Comparison of ENCODE assay signal across 19 cellular contexts in the genomic region with DNA sequence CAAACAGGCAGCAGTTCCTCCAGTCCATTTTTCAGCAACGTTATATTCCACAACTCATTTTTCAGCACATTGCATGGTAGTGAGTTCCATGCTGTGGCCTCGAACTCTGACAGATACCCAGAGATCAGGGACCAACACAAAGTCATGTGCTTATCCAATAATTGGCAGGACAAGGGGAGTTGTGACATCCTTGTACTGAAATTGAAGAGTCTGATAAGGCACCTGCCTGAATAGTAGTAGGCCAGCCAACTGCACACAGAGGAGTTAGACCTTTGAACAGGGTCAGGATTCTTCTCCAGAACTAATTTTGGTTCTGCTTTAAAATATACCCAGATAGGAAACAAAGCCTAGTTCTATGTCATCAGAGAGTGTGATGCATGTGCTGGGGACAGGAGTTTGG. TPM values are rescaled to one million over a fixed set of nuclear protein-coding genes. Genes with fewer than 3 reads are reported as not detected.
A peak's percentile ranks its signal among the peaks of the same experiment; 100 is the strongest.
DNase-seq lines count a peak whose midpoint lies in the region; ATAC-seq, FAIRE-seq and TF ChIP-seq lines count a peak whose summit lies in the region.
"Had no signal": no experiment of that assay in that cellular context is flagged by ENCODE, and none has a peak within 500 bp of the region (broad histone marks: within the 10 kb centered on the region; RNA-seq: fewer than 3 reads in every experiment).

No MANE protein-coding gene starts in this region.

- TF ChIP-seq CTCF in IMR-90 (conservative IDR thresholded peaks at IDR 0.05; ENCODE audit: low read depth, low read length) (no peak), keratinocyte (optimal IDR thresholded peaks at IDR 0.05 in 1 of 3, IDR thresholded peaks at IDR 0.05 in 1 of 3, conservative IDR thresholded peaks at IDR 0.05 in 1 of 3; ENCODE audit: extremely low read depth in 1 of 3, insufficient read depth in 2 of 3, low read length in 3 of 3) (no peak), progenitor cell of endocrine pancreas (IDR thresholded peaks at IDR 0.05; ENCODE audit: unreplicated experiment) (no peak)

- H4K20me1 ChIP-seq in IMR-90 (ENCODE audit: insufficient read depth, low read length): no peaks in the 10 kb centered on the region
- H4K20me1 ChIP-seq in keratinocyte (ENCODE audit: control insufficient read depth, extremely low read depth, insufficient read depth, low read length): no peaks in the 10 kb centered on the region

- H2AFZ ChIP-seq in IMR-90 (replicated peaks; ENCODE audit: low read length, poor library complexity): no peak overlapping the region
- H2AFZ ChIP-seq in keratinocyte (ENCODE audit: control insufficient read depth, low read length): no peak overlapping the region

- no peak overlapping the region for H3K4ac ChIP-seq in IMR-90 (ENCODE audit: low read depth, low read length)

- no peak overlapping the region; the same call in 1 of the 2 replicates for H2AK5ac ChIP-seq in IMR-90 (ENCODE audit: low read depth, low read length)

- H3K4me2 ChIP-seq in IMR-90 (ENCODE audit: low read depth, low read length) (no peak overlapping the region), keratinocyte (ENCODE audit: control insufficient read depth, extremely low read depth, insufficient read depth, low read depth, low read length) (no peak overlapping the region)

- peaks cover 10% of the 10 kb centered on the region for H3K4me1 Mint-ChIP-seq in progenitor cell of endocrine pancreas (ENCODE audit: low read depth)
- H3K4me1 Mint-ChIP-seq: B cell, IgD-negative memory B cell had no signal

- DNase-seq in IMR-90 (no peak), caudate nucleus (lab: John Stamatoyannopoulos, UW) (no peak), keratinocyte (ENCODE audit: low read depth, low spot score) (no peak), small intestine (peak; percentile 52), COLO829 (ENCODE audit: low spot score) (no peak), progenitor cell of endocrine pancreas (ENCODE audit: low spot score, unreplicated experiment) (no peak)
- DNase-seq: CD4-positive, alpha-beta T cell; DND-41; GF-D8; MV-4-11; NCI-H1417 treated with DMSO at 0.1 percent for 48 hours; NCI-H2029; NCI-H2171 treated with DMSO at 0.1 percent for 48 hours; NCI-H510A; NCI-H82; SHP77 treated with DMSO at 0.1 percent for 48 hours had no signal

- no peak overlapping the region for H3K56ac ChIP-seq in IMR-90 (ENCODE audit: extremely low read depth, insufficient read depth, low read length)

- H3K4me3 Mint-ChIP-seq in progenitor cell of endocrine pancreas (ENCODE audit: low read depth): no peak overlapping the region
- H3K4me3 Mint-ChIP-seq: B cell; CD4-positive, alpha-beta T cell had no signal

- H3K4me1 ChIP-seq in IMR-90 (ENCODE audit: control insufficient read depth, insufficient read depth, low read length) (peaks cover 14% of the 10 kb centered on the region), keratinocyte (ENCODE audit: control insufficient read depth, extremely low read depth, insufficient read depth, low read length) (peaks cover 24% of the 10 kb centered on the region), small intestine (ENCODE audit: control insufficient read depth in 2 of 2, insufficient read depth in 1 of 2, low read depth in 1 of 2, low read length in 1 of 2) (peaks cover 0 to 5% of the 10 kb centered on the region in 2 donors)

- no CpG with 5 or more reads among the region's 2 CpGs for WGBS in IMR-90 (ENCODE audit: extremely low coverage in 2 of 2, insufficient read length in 1 of 2), 2 experiments
- 35 to 64% (median 38%) methylated on average over 2 of the region's 2 CpGs for WGBS in small intestine, 3 donors

- no peaks in the 10 kb centered on the region for H3K9me3 Mint-ChIP-seq in progenitor cell of endocrine pancreas (ENCODE audit: low read depth)
- H3K9me3 Mint-ChIP-seq: CD4-positive, alpha-beta T cell; IgD-negative memory B cell had no signal

- no peak overlapping the region for H4K91ac ChIP-seq in IMR-90 (ENCODE audit: insufficient read depth, low read depth, low read length)

- H3K9me1 ChIP-seq in IMR-90 (ENCODE audit: insufficient read depth, low read length) (peaks cover 19% of the 10 kb centered on the region), keratinocyte (ENCODE audit: control insufficient read depth, extremely low read depth, insufficient read depth, low read length) (no peaks in the 10 kb centered on the region)

- no TSS peak for BruUV-seq in IMR-90 (replicated peaks; lab: Mats Ljungman, UMichigan)

- peaks cover 7 to 36% of the 10 kb centered on the region in 2 experiments; a peak in 3 of 4 replicates for H3K79me1 ChIP-seq in IMR-90 (ENCODE audit: low read depth in 1 of 2, low read length in 2 of 2)

- dilution Hi-C loops in IMR-90 (cut with HindIII; ENCODE audit: low sequenced_read_pairs, unreplicated experiment) (no loop called here), keratinocyte (cut with MboI; ENCODE audit: extremely low pct_ligation_motif_present, low sequenced_read_pairs) (no loop called here)

- intact Hi-C loops in IMR-90 (cut with micrococcal nuclease): loop anchor here (5.0 kb wide), 1 partner anchor 118 kb away; no protein-coding TSS in a partner anchor

- H2BK15ac ChIP-seq in IMR-90 (ENCODE audit: low read depth, low read length): 0 out of 3 replicates have a peak overlapping the region, but pooled peaks have one; percentile 14

- TF ChIP-seq POLR2A in IMR-90 (IDR thresholded peaks at IDR 0.05; ENCODE audit: low read depth, low read length): no peak

- H3K27ac ChIP-seq in IMR-90 (ENCODE audit: insufficient read depth, low read length): no peak overlapping the region
- peak overlapping the region; percentile 15 for H3K27ac ChIP-seq in caudate nucleus (ENCODE audit: low read depth, low read length)
- peak overlapping the region; percentile 49 for H3K27ac ChIP-seq in keratinocyte (ENCODE audit: control insufficient read depth, insufficient read depth, low read length)
- H3K27ac ChIP-seq in small intestine (ENCODE audit: low read depth in 1 of 2, low read length in 1 of 2): peak overlapping the region in 1 of 2 donors; percentile 41

- H2AK9ac ChIP-seq in IMR-90 (replicated peaks; ENCODE audit: low read depth, low read length, poor library complexity): no peak overlapping the region

- peaks cover 3% of the 10 kb centered on the region for H3K79me2 ChIP-seq in keratinocyte (ENCODE audit: control insufficient read depth, insufficient read depth, low read length)

- H2BK5ac ChIP-seq in IMR-90 (ENCODE audit: low read depth, low read length, poor library complexity, severe bottlenecking): no peak overlapping the region

- no peak overlapping the region; the same call in 1 of the 2 replicates for H3K23ac ChIP-seq in IMR-90 (ENCODE audit: low read depth, low read length)

- H3K27me3 ChIP-seq in IMR-90 (ENCODE audit: control insufficient read depth, insufficient read depth, low read length) (no peaks in the 10 kb centered on the region), keratinocyte (ENCODE audit: control insufficient read depth, extremely low read depth, insufficient read depth, low read length) (no peaks in the 10 kb centered on the region), small intestine (ENCODE audit: control insufficient read depth in 2 of 2, insufficient read depth in 2 of 2, low read length in 2 of 2) (no peaks in the 10 kb centered on the region)

- H2BK120ac ChIP-seq in IMR-90 (ENCODE audit: low read depth, low read length): peak overlapping the region; percentile 11

- H2BK20ac ChIP-seq in IMR-90 (ENCODE audit: low read depth, low read length): no peak overlapping the region; the same call in 1 of the 2 replicates

- H3K9me3 ChIP-seq in IMR-90 (ENCODE audit: control insufficient read depth, insufficient read depth, low read length) (no peaks in the 10 kb centered on the region), keratinocyte (ENCODE audit: control insufficient read depth, low read depth, low read length) (no peaks in the 10 kb centered on the region), small intestine (ENCODE audit: control insufficient read depth, low read depth) (no peaks in the 10 kb centered on the region)

- peaks cover 12% of the 10 kb centered on the region for H3K36me3 ChIP-seq in IMR-90 (ENCODE audit: control insufficient read depth, insufficient read depth, low read length)
- peaks cover 7 to 28% of the 10 kb centered on the region in 2 experiments for H3K36me3 ChIP-seq in keratinocyte (ENCODE audit: control insufficient read depth in 2 of 2, extremely low read depth in 1 of 2, insufficient read depth in 2 of 2, low read length in 2 of 2)
- peaks cover 3 to 21% of the 10 kb centered on the region in 2 donors for H3K36me3 ChIP-seq in small intestine (ENCODE audit: control insufficient read depth in 2 of 2, insufficient read depth in 2 of 2, low read length in 2 of 2)

- FAIRE-seq in keratinocyte (lab: Jason Lieb, UNC) (no peak), small intestine (lab: Jason Lieb, UNC) (no peak)

- H4K8ac ChIP-seq in IMR-90 (ENCODE audit: low read depth in 2 of 2, low read length in 2 of 2): no peak overlapping the region

- peaks cover 12% of the 10 kb centered on the region for H3K36me3 Mint-ChIP-seq in progenitor cell of endocrine pancreas (ENCODE audit: insufficient read depth)
- H3K36me3 Mint-ChIP-seq: IgD-negative memory B cell had no signal

- no peak overlapping the region for H3K14ac ChIP-seq in IMR-90 (replicated peaks; ENCODE audit: low read depth, low read length)

- no peak overlapping the region for H3K27ac Mint-ChIP-seq in progenitor cell of endocrine pancreas
- H3K27ac Mint-ChIP-seq: B cell; CD4-positive, alpha-beta T cell; IgD-negative memory B cell had no signal

- no peak for TF ChIP-seq RAD21 in IMR-90 (IDR thresholded peaks at IDR 0.05; ENCODE audit: low read length)

- no peak overlapping the region for H3K18ac ChIP-seq in IMR-90 (ENCODE audit: low read depth, low read length)

- H3K9ac ChIP-seq in IMR-90 (ENCODE audit: low read depth, low read length) (no peak overlapping the region), keratinocyte (ENCODE audit: control insufficient read depth, extremely low read depth, insufficient read depth, low read length) (no peak overlapping the region)

- H3K4me3 ChIP-seq in IMR-90 (ENCODE audit: insufficient read depth, low read depth, low read length) (no peak overlapping the region), keratinocyte (ENCODE audit: control insufficient read depth in 2 of 3, extremely low read depth in 1 of 3, insufficient read depth in 2 of 3, low read depth in 1 of 3, low read length in 3 of 3) (no peak overlapping the region), small intestine (ENCODE audit: low read depth in 1 of 2, low read length in 2 of 2) (no peak overlapping the region)

- no peak overlapping the region for H4K5ac ChIP-seq in IMR-90 (ENCODE audit: low read depth, low read length)

- in situ Hi-C loops in IMR-90 (cut with MboI; ENCODE audit: low sequenced_read_pairs): no loop called here

- POLR2A ChIA-PET in IMR-90 (lab: Charles Lee; ENCODE audit: unreplicated experiment): interaction anchor here (0.6 kb wide), 1 partner anchor 429 kb away, joined by 3 read pairs; no protein-coding TSS in a partner anchor

- H3K27me3 Mint-ChIP-seq in progenitor cell of endocrine pancreas: no peaks in the 10 kb centered on the region
- H3K27me3 Mint-ChIP-seq: B cell; CD4-positive, alpha-beta T cell; IgD-negative memory B cell had no signal

- no peak for ATAC-seq in IMR-90 (ENCODE audit: low read depth)
- no peak for ATAC-seq in HG02623 (IDR thresholded peaks at IDR 0.05; ENCODE audit: unreplicated experiment)

- CTCF ChIA-PET in IMR-90 (lab: Yijun Ruan, JAX): no interaction called here

RNA-seq across cellular contexts. Expression of a gene that starts 46.7 kb away (rescaled TPM):
- total RNA-seq in IMR-90 (2012; rRNA removed) (15.8 and 20.3 TPM in 2 replicates), progenitor cell of endocrine pancreas (21.6 and 32.1 TPM in 2 replicates)
- polyA plus RNA-seq in IMR-90 (2012; rRNA removed) (13.9 and 15.6 TPM in 2 replicates), keratinocyte (37.6 to 45.9 TPM (median 42.9 TPM) in 3 replicates), small intestine (10 to 100 TPM; 13.7 to 24.4 (median 16.5) TPM)
- 8.8 and 14.3 TPM in 2 replicates for polyA plus RNA-seq in IMR-90 (2012; cell fraction: cytosol; rRNA removed)
- 8.5 and 26.6 TPM in 2 replicates for polyA plus RNA-seq in IMR-90 (2012; cell fraction: nucleus; rRNA removed; ENCODE audit: low replicate concordance)
- 62.9 TPM for polyA plus RNA-seq in keratinocyte (2011; ENCODE audit: low read depth)
- 32.0 and 46.3 TPM in 2 replicates for polyA plus RNA-seq in keratinocyte (2011; cell fraction: cytosol; rRNA removed)
- polyA plus RNA-seq in keratinocyte (2011; cell fraction: nucleus; rRNA removed): 38.5 and 43.3 TPM in 2 replicates
- polyA plus RNA-seq in keratinocyte (2012; ENCODE audit: low replicate concordance): 25.5 and 51.0 TPM in 2 replicates
- polyA minus RNA-seq in keratinocyte: 6.6 to 20.9 TPM (median 16.2 TPM) in 3 replicates
- polyA minus RNA-seq in keratinocyte (2011; cell fraction: cytosol; rRNA and poly(A)+ RNA removed): 22.4 TPM
- polyA minus RNA-seq in keratinocyte (2011; cell fraction: nucleus; rRNA and poly(A)+ RNA removed): 14.1 and 36.8 TPM in 2 replicates
